8 cellular contexts compared by ENCODE assay signal in genomic region chr5:157390179-157390923, GRCh38.
DNase-seq lines count a peak whose midpoint lies in the region; ATAC-seq and TF ChIP-seq lines count a peak whose summit lies in the region.

No MANE protein-coding gene starts in this region.

- DNase-seq in CD4-positive, alpha-beta memory T cell: peak; percentile 28 to 71 (median 47)
- DNase-seq in RWPE2 (ENCODE audit: low spot score): peak; percentile 99
- DNase-seq in amniotic epithelial cell (ENCODE audit: low read depth): peak; percentile 63
- no peak for DNase-seq in type B pancreatic cell (ENCODE audit: extremely low spot score, unreplicated experiment)
- no peak for DNase-seq in NCI-H146 (lab: John Stamatoyannopoulos, UW)

- H3K9me3 ChIP-seq in CD4-positive, alpha-beta memory T cell (ENCODE audit: control insufficient read depth in 1 of 2, low read length in 2 of 2): no peaks in the 10 kb centered on the region
- H3K9me3 ChIP-seq in RWPE2 (ENCODE audit: severe bottlenecking) (no peaks in the 10 kb centered on the region), mucosa of rectum (ENCODE audit: control insufficient read depth in 2 of 2, low read length in 2 of 2) (no peaks in the 10 kb centered on the region)

- POLR2A ChIA-PET in CD4-positive, alpha-beta memory T cell (lab: Charles Lee; ENCODE audit: partially characterized antibody): interaction anchor here (0.9 to 1.3 kb wide), 3 partner anchors 10 to 117 kb away, joined by 3 to 4 read pairs (median 4); no protein-coding TSS in a partner anchor

- H3K4me1 ChIP-seq in CD4-positive, alpha-beta memory T cell (ENCODE audit: insufficient read depth, low read length): peaks cover 12% of the 10 kb centered on the region
- peaks cover 40% of the 10 kb centered on the region for H3K4me1 ChIP-seq in RWPE2 (ENCODE audit: insufficient read depth, poor library complexity, severe bottlenecking)
- peaks cover 0 to 2% of the 10 kb centered on the region in 2 donors for H3K4me1 ChIP-seq in mucosa of rectum (ENCODE audit: control insufficient read depth in 2 of 2, insufficient read depth in 2 of 2, low read length in 2 of 2)

- H3K36me3 Mint-ChIP-seq in CD4-positive, alpha-beta memory T cell: peaks cover 66 to 67% of the 10 kb centered on the region in 2 donors
- peaks cover 30% of the 10 kb centered on the region for H3K36me3 Mint-ChIP-seq in type B pancreatic cell

- intact Hi-C loops in CD4-positive, alpha-beta memory T cell (cut with micrococcal nuclease): no loop called here

- H3K27me3 Mint-ChIP-seq in CD4-positive, alpha-beta memory T cell: no peaks in the 10 kb centered on the region
- H3K27me3 Mint-ChIP-seq in type B pancreatic cell: no peaks in the 10 kb centered on the region

- CTCF ChIA-PET in CD4-positive, alpha-beta memory T cell (lab: Charles Lee; ENCODE audit: partially characterized antibody): interaction anchor here (1.2 to 2.0 kb wide), 3 partner anchors 41 to 328 kb away, joined by 5 to 6 read pairs (median 5); no protein-coding TSS in a partner anchor

- no peak overlapping the region for H3K9ac ChIP-seq in mucosa of rectum (ENCODE audit: low read depth in 1 of 2, low read length in 2 of 2)

- ATAC-seq in RWPE2 (ENCODE audit: low read depth) (peak; percentile 93), GM19351 (IDR thresholded peaks at IDR 0.05; ENCODE audit: unreplicated experiment) (no peak), GM21576 (IDR thresholded peaks at IDR 0.05; ENCODE audit: unreplicated experiment) (no peak)

- TF ChIP-seq CTCF in RWPE2 (IDR thresholded peaks at IDR 0.05; ENCODE audit: poor library complexity, severe bottlenecking) (no peak), type B pancreatic cell (conservative IDR thresholded peaks at IDR 0.05) (no peak)

- peaks cover 2 to 24% (median 8%) of the 10 kb centered on the region in 4 donors for H3K4me1 Mint-ChIP-seq in CD4-positive, alpha-beta memory T cell
- peaks cover 27% of the 10 kb centered on the region for H3K4me1 Mint-ChIP-seq in type B pancreatic cell (ENCODE audit: unreplicated experiment)

- peak overlapping the region; percentile 88 to 96 (median 92) for H3K27ac Mint-ChIP-seq in CD4-positive, alpha-beta memory T cell
- H3K27ac Mint-ChIP-seq in type B pancreatic cell: peak overlapping the region; percentile 82

- peaks cover 63% of the 10 kb centered on the region for H3K36me3 ChIP-seq in CD4-positive, alpha-beta memory T cell (ENCODE audit: insufficient read depth, low read length)
- H3K36me3 ChIP-seq in RWPE2 (ENCODE audit: low read depth) (no peaks in the 10 kb centered on the region), mucosa of rectum (ENCODE audit: control insufficient read depth in 2 of 2, insufficient read depth in 2 of 2, low read length in 2 of 2) (peaks cover 0 to 2% of the 10 kb centered on the region in 2 donors)

- H3K9me3 Mint-ChIP-seq in CD4-positive, alpha-beta memory T cell: peaks cover 0 to 4% (median 0%) of the 10 kb centered on the region in 8 donors
- H3K9me3 Mint-ChIP-seq in type B pancreatic cell: no peaks in the 10 kb centered on the region

- H3K4me3 ChIP-seq in CD4-positive, alpha-beta memory T cell (ENCODE audit: low read length in 2 of 2): no peak overlapping the region
- H3K4me3 ChIP-seq in RWPE2 (ENCODE audit: severe bottlenecking) (no peak overlapping the region), mucosa of rectum (ENCODE audit: low read length in 2 of 2) (no peak overlapping the region)

- peak overlapping the region in 3 of 8 donors; percentile 26 to 41 (median 35) for H3K4me3 Mint-ChIP-seq in CD4-positive, alpha-beta memory T cell
- no peak overlapping the region for H3K4me3 Mint-ChIP-seq in type B pancreatic cell

- H3K27ac ChIP-seq in CD4-positive, alpha-beta memory T cell (ENCODE audit: low read depth, low read length): peak overlapping the region; percentile 42
- H3K27ac ChIP-seq in RWPE2 (ENCODE audit: poor library complexity, severe bottlenecking): peak overlapping the region; percentile 74
- peak overlapping the region; percentile 19 to 46 for H3K27ac ChIP-seq in mucosa of rectum (ENCODE audit: low read depth in 2 of 2, low read length in 2 of 2)

- no peaks in the 10 kb centered on the region for H3K27me3 ChIP-seq in CD4-positive, alpha-beta memory T cell (ENCODE audit: insufficient read depth, low read length)
- H3K27me3 ChIP-seq in RWPE2 (ENCODE audit: insufficient read depth, poor library complexity, severe bottlenecking) (no peaks in the 10 kb centered on the region), mucosa of rectum (ENCODE audit: control insufficient read depth in 2 of 2, insufficient read depth in 2 of 2, low read length in 2 of 2) (no peaks in the 10 kb centered on the region)

Comparison
In these comparisons a context has a peak if more than half of its experiments do, and no peak if none do; other contexts are left out.
1. DNase-seq: peak in CD4-positive, alpha-beta memory T cell (5 of 5), RWPE2 (single experiment) and amniotic epithelial cell (single experiment); none in type B pancreatic cell (single experiment) and NCI-H146 (single experiment).
2. Peak in every context shown above with its lines, with median percentiles within 50 percentile points of each other: H3K27ac ChIP-seq.